Comparison of ENCODE assay signal across 24 cellular contexts in genomic region chr3:98095870-98096269, GRCh38. TPM values are rescaled to one million over a fixed set of nuclear protein-coding genes. Genes with fewer than 3 reads are reported as not detected.
"Had no signal": no experiment of that assay in that cellular context is flagged by ENCODE, and none has a peak within 500 bp of the region (broad histone marks: within the 10 kb centered on the region; RNA-seq: fewer than 3 reads in every experiment).

No MANE protein-coding gene starts in this region.

- H3K27me3 ChIP-seq: ovary, suprapubic skin, transverse colon had no signal

- H3K4me3 Mint-ChIP-seq: activated CD4-positive, alpha-beta T cell treated with anti-CD3 and anti-CD28 coated beads, Interleukin-2, amount 10 ng/mL, durations not matched to agents 24 days and 14 days; activated CD8-positive, alpha-beta T cell treated with anti-CD3 and anti-CD28 coated beads for 36 hours; activated naive CD8-positive, alpha-beta T cell treated with anti-CD3 and anti-CD28 coated beads, Interleukin-2, amount 10 ng/mL, durations not matched to agents 7 days and 5 days; memory B cell; naive B cell; stimulated activated naive CD8-positive, alpha-beta T cell treated with anti-CD3 and anti-CD28 coated beads, Interleukin-15, Interleukin-2, amounts not matched to agents 100 ng/mL and 50 ng/mL, for 24 hours had no signal

- H3K27ac ChIP-seq: ovary, psoas muscle, skin epidermis, suprapubic skin, transverse colon had no signal

- H3K4me3 ChIP-seq: mucosa of descending colon, ovary, psoas muscle, skin epidermis, suprapubic skin, transverse colon had no signal

- H3K4me1 Mint-ChIP-seq: activated CD4-positive, alpha-beta T cell treated with anti-CD3 and anti-CD28 coated beads, Interleukin-2, amount 10 ng/mL, durations not matched to agents 24 days and 14 days; activated naive CD8-positive, alpha-beta T cell treated with anti-CD3 and anti-CD28 coated beads, Interleukin-2, amount 10 ng/mL, durations not matched to agents 7 days and 5 days; memory B cell; naive B cell had no signal

- H3K27me3 Mint-ChIP-seq: activated CD8-positive, alpha-beta T cell treated with anti-CD3 and anti-CD28 coated beads for 36 hours; naive B cell; stimulated activated naive CD8-positive, alpha-beta T cell treated with anti-CD3 and anti-CD28 coated beads, Interleukin-15, Interleukin-2, amounts not matched to agents 100 ng/mL and 50 ng/mL, for 24 hours had no signal

- H3K4me1 ChIP-seq: psoas muscle, suprapubic skin, transverse colon had no signal

- H3K9me3 Mint-ChIP-seq: activated CD4-positive, alpha-beta T cell treated with anti-CD3 and anti-CD28 coated beads, Interleukin-2, amount 10 ng/mL, durations not matched to agents 24 days and 14 days; activated naive CD8-positive, alpha-beta T cell treated with anti-CD3 and anti-CD28 coated beads, Interleukin-2, amount 10 ng/mL, durations not matched to agents 7 days and 5 days; activated T-helper 2 cell treated with anti-CD3 and anti-CD28 coated beads, Interferon-gamma antibody, Interleukin-2, Interleukin-4, amounts not matched to agents 10 μg/mL and 5 μg/mL and 100 μg/mL, durations not matched to agents 14 hours and 24 hours and 36 hours; stimulated activated naive CD8-positive, alpha-beta T cell treated with anti-CD3 and anti-CD28 coated beads, Interleukin-15, Interleukin-2, amounts not matched to agents 100 ng/mL and 50 ng/mL, for 24 hours had no signal

- H3K36me3 ChIP-seq: ovary, suprapubic skin, transverse colon had no signal

- H3K27ac Mint-ChIP-seq: activated CD4-positive, alpha-beta T cell treated with anti-CD3 and anti-CD28 coated beads, Interleukin-2, amount 10 ng/mL, durations not matched to agents 24 days and 14 days; activated CD8-positive, alpha-beta T cell treated with anti-CD3 and anti-CD28 coated beads for 36 hours; activated naive CD8-positive, alpha-beta T cell treated with anti-CD3 and anti-CD28 coated beads, Interleukin-2, amount 10 ng/mL, durations not matched to agents 7 days and 5 days; activated T-helper 2 cell treated with anti-CD3 and anti-CD28 coated beads, Interferon-gamma antibody, Interleukin-2, Interleukin-4, amounts not matched to agents 10 μg/mL and 5 μg/mL and 100 μg/mL, durations not matched to agents 14 hours and 24 hours and 36 hours; memory B cell; naive B cell; stimulated activated naive CD8-positive, alpha-beta T cell treated with anti-CD3 and anti-CD28 coated beads, Interleukin-15, Interleukin-2, amounts not matched to agents 100 ng/mL and 50 ng/mL, for 24 hours had no signal

- H3K36me3 Mint-ChIP-seq: activated naive CD8-positive, alpha-beta T cell treated with anti-CD3 and anti-CD28 coated beads, Interleukin-2, amount 10 ng/mL, durations not matched to agents 7 days and 5 days; memory B cell; naive B cell had no signal

- DNase-seq: activated CD4-positive, alpha-beta T cell treated with anti-CD3 and anti-CD28 coated beads, Interleukin-2, amount 10 ng/mL, durations not matched to agents 24 days and 14 days; activated CD8-positive, alpha-beta T cell treated with anti-CD3 and anti-CD28 coated beads for 36 hours; activated naive CD4-positive, alpha-beta T cell treated with Interleukin-2 at 50 U/mL for 16 hours; activated naive CD8-positive, alpha-beta T cell treated with anti-CD3 and anti-CD28 coated beads, Interleukin-2, amount 10 ng/mL, durations not matched to agents 7 days and 5 days; activated T-cell treated with anti-CD3 and anti-CD28 coated beads, Interleukin-2, amount 50 U/mL, for 1 hour; amygdala; head of caudate nucleus; kidney; left ventricle myocardium superior; mucosa of descending colon; naive B cell; ovary; psoas muscle; T1000; transverse colon had no signal

- ATAC-seq: activated CD8-positive, alpha-beta T cell treated with anti-CD3 and anti-CD28 coated beads for 36 hours; left ventricle myocardium superior; mucosa of descending colon; psoas muscle; right cardiac atrium had no signal

- H3K9me3 ChIP-seq: mucosa of descending colon, ovary, psoas muscle, suprapubic skin, transverse colon had no signal

RNA-seq across cellular contexts. Expression of gene OR5AC2, which starts 8.9 kb away (rescaled TPM):
- total RNA-seq: activated CD4-positive, alpha-beta T cell treated with anti-CD3 and anti-CD28 coated beads, Interleukin-2, amount 10 ng/mL, durations not matched to agents 24 days and 14 days; activated CD8-positive, alpha-beta T cell treated with anti-CD3 and anti-CD28 coated beads for 36 hours; activated naive CD8-positive, alpha-beta T cell treated with anti-CD3 and anti-CD28 coated beads, Interleukin-2, amount 10 ng/mL, durations not matched to agents 7 days and 5 days; activated T-helper 2 cell treated with anti-CD3 and anti-CD28 coated beads, Interferon-gamma antibody, Interleukin-2, Interleukin-4, amounts not matched to agents 10 μg/mL and 5 μg/mL and 100 μg/mL, durations not matched to agents 14 hours and 24 hours and 36 hours; cardiac septum; frontal cortex; kidney; left ventricle myocardium superior; mucosa of descending colon; ovary; psoas muscle; right cardiac atrium; suprapubic skin; transverse colon had no signal
- polyA plus RNA-seq: esophagus, ovary, psoas muscle, right cardiac atrium had no signal

RNA-seq across cellular contexts. Expression of gene OR5H1, which starts 34.7 kb away (rescaled TPM):
- total RNA-seq: activated CD4-positive, alpha-beta T cell treated with anti-CD3 and anti-CD28 coated beads, Interleukin-2, amount 10 ng/mL, durations not matched to agents 24 days and 14 days; activated CD8-positive, alpha-beta T cell treated with anti-CD3 and anti-CD28 coated beads for 36 hours; activated naive CD8-positive, alpha-beta T cell treated with anti-CD3 and anti-CD28 coated beads, Interleukin-2, amount 10 ng/mL, durations not matched to agents 7 days and 5 days; activated T-helper 2 cell treated with anti-CD3 and anti-CD28 coated beads, Interferon-gamma antibody, Interleukin-2, Interleukin-4, amounts not matched to agents 10 μg/mL and 5 μg/mL and 100 μg/mL, durations not matched to agents 14 hours and 24 hours and 36 hours; cardiac septum; frontal cortex; kidney; left ventricle myocardium superior; mucosa of descending colon; ovary; psoas muscle; right cardiac atrium; suprapubic skin; transverse colon had no signal
- polyA plus RNA-seq: esophagus, ovary, psoas muscle, right cardiac atrium had no signal

RNA-seq across cellular contexts. Expression of gene OR5H14, which starts 51.4 kb away (rescaled TPM):
- total RNA-seq: activated CD4-positive, alpha-beta T cell treated with anti-CD3 and anti-CD28 coated beads, Interleukin-2, amount 10 ng/mL, durations not matched to agents 24 days and 14 days; activated CD8-positive, alpha-beta T cell treated with anti-CD3 and anti-CD28 coated beads for 36 hours; activated naive CD8-positive, alpha-beta T cell treated with anti-CD3 and anti-CD28 coated beads, Interleukin-2, amount 10 ng/mL, durations not matched to agents 7 days and 5 days; cardiac septum; frontal cortex; kidney; left ventricle myocardium superior; mucosa of descending colon; ovary; psoas muscle; right cardiac atrium; suprapubic skin; transverse colon had no signal
- polyA plus RNA-seq: esophagus, ovary, psoas muscle, right cardiac atrium had no signal
